Comparison of ENCODE assay signal across 9 cellular contexts in genomic region chr2:138090330-138090729, GRCh38.
DNase-seq lines count a peak whose midpoint lies in the region; ATAC-seq and TF ChIP-seq lines count a peak whose summit lies in the region.
"Had no signal": no experiment of that assay in that cellular context is flagged by ENCODE, and none has a peak within 500 bp of the region (broad histone marks: within the 10 kb centered on the region; RNA-seq: fewer than 3 reads in every experiment).

No MANE protein-coding gene starts in this region.

- H3K27ac ChIP-seq in foreskin keratinocyte = no peak overlapping the region

- H3K4me3 Mint-ChIP-seq in stimulated activated naive B cell treated with anti-CD40 and anti-IgM and Interleukin-4, amounts not matched to agents 10 μg/mL and 1 μg/mL and 100 μg/mL, for 72 hours = no peak overlapping the region
- H3K4me3 Mint-ChIP-seq in activated T-cell treated with anti-CD3 and anti-CD28 coated beads, Interleukin-2, amount 50 U/mL, for 24 hours = no peak overlapping the region
- H3K4me3 Mint-ChIP-seq: IgD-negative memory B cell had no signal

- ATAC-seq in GM19467 (IDR thresholded peaks at IDR 0.05; ENCODE audit: unreplicated experiment) = peak; percentile 84
- ATAC-seq in foreskin keratinocyte = peak; percentile 85
- ATAC-seq in stimulated activated naive B cell treated with anti-CD40 and anti-IgM and Interleukin-4, amounts not matched to agents 10 μg/mL and 1 μg/mL and 100 μg/mL, for 72 hours (replicated peaks) = peak; percentile 54 to 61

- H3K36me3 Mint-ChIP-seq in stimulated activated naive B cell treated with anti-CD40 and anti-IgM and Interleukin-4, amounts not matched to agents 10 μg/mL and 1 μg/mL and 100 μg/mL, for 72 hours = no peaks in the 10 kb centered on the region
- H3K36me3 Mint-ChIP-seq in activated T-cell treated with anti-CD3 and anti-CD28 coated beads, Interleukin-2, amount 50 U/mL, for 24 hours (ENCODE audit: low read depth) = no peaks in the 10 kb centered on the region
- H3K36me3 Mint-ChIP-seq: IgD-negative memory B cell had no signal

- no peaks in the 10 kb centered on the region for H3K27me3 Mint-ChIP-seq in stimulated activated naive B cell treated with anti-CD40 and anti-IgM and Interleukin-4, amounts not matched to agents 10 μg/mL and 1 μg/mL and 100 μg/mL, for 72 hours
- no peaks in the 10 kb centered on the region for H3K27me3 Mint-ChIP-seq in activated T-cell treated with anti-CD3 and anti-CD28 coated beads, Interleukin-2, amount 50 U/mL, for 24 hours
- H3K27me3 Mint-ChIP-seq: IgD-negative memory B cell had no signal

- peak; percentile 92 for TF ChIP-seq CTCF in foreskin keratinocyte (conservative IDR thresholded peaks at IDR 0.05)

- H3K4me1 ChIP-seq in foreskin keratinocyte = peaks cover 4% of the 10 kb centered on the region

- DNase-seq in D341Med (ENCODE audit: low spot score) (peak; percentile 63), HPDE6-E6E7 (ENCODE audit: extremely low spot score) (peak; percentile 27), RKO (ENCODE audit: low spot score) (peak; percentile 41), foreskin keratinocyte (peak in 1 of 2 donors; percentile 66), GM19240 (ENCODE audit: insufficient read length, low spot score) (no peak)
- no peak for DNase-seq in stimulated activated naive B cell treated with anti-CD40 and anti-IgM and Interleukin-4, amounts not matched to agents 10 μg/mL and 1 μg/mL and 100 μg/mL, for 72 hours
- DNase-seq in activated T-cell treated with anti-CD3 and anti-CD28 coated beads, Interleukin-2, amount 50 U/mL, for 24 hours = no peak

- no peaks in the 10 kb centered on the region for H3K4me1 Mint-ChIP-seq in stimulated activated naive B cell treated with anti-CD40 and anti-IgM and Interleukin-4, amounts not matched to agents 10 μg/mL and 1 μg/mL and 100 μg/mL, for 72 hours
- no peaks in the 10 kb centered on the region for H3K4me1 Mint-ChIP-seq in activated T-cell treated with anti-CD3 and anti-CD28 coated beads, Interleukin-2, amount 50 U/mL, for 24 hours (ENCODE audit: low read depth)
- H3K4me1 Mint-ChIP-seq: IgD-negative memory B cell had no signal

- no peaks in the 10 kb centered on the region for H3K27me3 ChIP-seq in foreskin keratinocyte

- no peak overlapping the region for H3K27ac Mint-ChIP-seq in stimulated activated naive B cell treated with anti-CD40 and anti-IgM and Interleukin-4, amounts not matched to agents 10 μg/mL and 1 μg/mL and 100 μg/mL, for 72 hours
- no peak overlapping the region for H3K27ac Mint-ChIP-seq in activated T-cell treated with anti-CD3 and anti-CD28 coated beads, Interleukin-2, amount 50 U/mL, for 24 hours
- H3K27ac Mint-ChIP-seq: IgD-negative memory B cell had no signal

- H3K9me3 Mint-ChIP-seq in stimulated activated naive B cell treated with anti-CD40 and anti-IgM and Interleukin-4, amounts not matched to agents 10 μg/mL and 1 μg/mL and 100 μg/mL, for 72 hours = no peaks in the 10 kb centered on the region
- no peaks in the 10 kb centered on the region for H3K9me3 Mint-ChIP-seq in activated T-cell treated with anti-CD3 and anti-CD28 coated beads, Interleukin-2, amount 50 U/mL, for 24 hours
- H3K9me3 Mint-ChIP-seq: IgD-negative memory B cell had no signal

Comparison
In these comparisons a context has a peak if more than half of its experiments do, and no peak if none do; other contexts are left out.
1. DNase-seq: peak in D341Med (single experiment), HPDE6-E6E7 (single experiment) and RKO (single experiment); none in stimulated activated naive B cell treated with anti-CD40 and anti-IgM and Interleukin-4, amounts not matched to agents 10 μg/mL and 1 μg/mL and 100 μg/mL, for 72 hours (single experiment), activated T-cell treated with anti-CD3 and anti-CD28 coated beads, Interleukin-2, amount 50 U/mL, for 24 hours (single experiment) and GM19240 (single experiment).
2. Peak in every context shown above with its lines, with median percentiles within 50 percentile points of each other: ATAC-seq.